ENCODE assay signal across 9 cellular contexts in genomic region chr12:59149995-59150642, GRCh38.
DNase-seq lines count a peak whose midpoint lies in the region; ATAC-seq and TF ChIP-seq lines count a peak whose summit lies in the region.
"Had no signal": no experiment of that assay in that cellular context is flagged by ENCODE, and none has a peak within 500 bp of the region (broad histone marks: within the 10 kb centered on the region; RNA-seq: fewer than 3 reads in every experiment).

No MANE protein-coding gene starts in this region.

- POLR2A ChIA-PET in WTC11 (lab: Charles Lee): no interaction called here

- H3K27ac ChIP-seq in cardiac muscle cell: no peak overlapping the region

- no peak overlapping the region for H3K4me3 ChIP-seq in cardiac muscle cell

- H3K4me1 ChIP-seq in cardiac muscle cell (ENCODE audit: low read depth): no peaks in the 10 kb centered on the region

- DNase-seq in DMS79 treated with DMSO at 0.1 percent for 48 hours (lab: John Stamatoyannopoulos, UW): peak; percentile 44
- DNase-seq in NCI-H226: peak; percentile 63
- DNase-seq in WTC11 (ENCODE audit: low spot score): no peak
- peak; percentile 86 to 91 for DNase-seq in cardiac muscle cell (ENCODE audit: low read depth in 1 of 2, low spot score in 1 of 2)
- no peak for DNase-seq in sciatic nerve (ENCODE audit: low spot score)
- DNase-seq in stimulated activated CD4-positive, alpha-beta T cell treated with anti-CD3 and anti-CD28 coated beads, Interleukin-4, amount 100 ng/mL, for 4 hours: no peak

- no peak overlapping the region for H3K4me3 Mint-ChIP-seq in WTC11
- H3K4me3 Mint-ChIP-seq: activated naive CD8-positive, alpha-beta T cell had no signal

- peaks cover 9% of the 10 kb centered on the region for H3K4me1 Mint-ChIP-seq in WTC11

- peak; percentile 73 for TF ChIP-seq CTCF in WTC11 (IDR thresholded peaks at IDR 0.05)
- TF ChIP-seq CTCF in cardiac muscle cell (IDR thresholded peaks at IDR 0.05; ENCODE audit: low read depth, low read length): peak; percentile 94

- no peaks in the 10 kb centered on the region for H3K27me3 Mint-ChIP-seq in WTC11 (ENCODE audit: low read depth)
- H3K27me3 Mint-ChIP-seq: activated naive CD8-positive, alpha-beta T cell had no signal

- CTCF ChIA-PET in WTC11 (lab: Charles Lee): interaction anchor here (0.6 to 4.2 kb wide), 29 partner anchors 9 to 609 kb away, joined by 3 to 42 read pairs (median 5); no protein-coding TSS in a partner anchor

- H3K36me3 Mint-ChIP-seq in WTC11: peaks cover 5% of the 10 kb centered on the region; the same call in 1 of the 2 replicates
- H3K36me3 Mint-ChIP-seq: activated naive CD8-positive, alpha-beta T cell had no signal

- H3K27me3 ChIP-seq in cardiac muscle cell: no peaks in the 10 kb centered on the region

- peaks cover 5% of the 10 kb centered on the region for H3K9me3 Mint-ChIP-seq in WTC11

- no peaks in the 10 kb centered on the region for H3K9me3 ChIP-seq in cardiac muscle cell (ENCODE audit: low read depth)

- H3K27ac Mint-ChIP-seq in WTC11: no peak overlapping the region
- H3K27ac Mint-ChIP-seq: activated naive CD8-positive, alpha-beta T cell had no signal

- intact Hi-C loops in sciatic nerve (cut with DNase I): no loop called here

- ATAC-seq in GM19455 (IDR thresholded peaks at IDR 0.05; ENCODE audit: unreplicated experiment) (peak; percentile 100), HG03378 (IDR thresholded peaks at IDR 0.05; ENCODE audit: unreplicated experiment) (peak; percentile 100), WTC11 (peak; percentile 94), sciatic nerve (peak; percentile 96)

- H3K36me3 ChIP-seq in cardiac muscle cell: no peaks in the 10 kb centered on the region

TF ChIP-seq in WTC11, 78 proteins besides CTCF, POLR2A, EP300 and RAD21:
- TF ChIP-seq NR1H2 (CRISPR knock-in tag; IDR thresholded peaks at IDR 0.05) (no peak), ETV6 (CRISPR knock-in tag; IDR thresholded peaks at IDR 0.05) (0 out of 2 replicates have a peak, but pooled peaks have one; percentile 46)

Comparison
In these comparisons a context has a peak if more than half of its experiments do, and no peak if none do; other contexts are left out.
1. DNase-seq: peak in DMS79 treated with DMSO at 0.1 percent for 48 hours (single experiment), NCI-H226 (single experiment) and cardiac muscle cell (2 of 2); none in WTC11 (single experiment), sciatic nerve (single experiment) and stimulated activated CD4-positive, alpha-beta T cell treated with anti-CD3 and anti-CD28 coated beads, Interleukin-4, amount 100 ng/mL, for 4 hours (0 of 2).
2. Peak in every context shown above with its lines, with median percentiles within 50 percentile points of each other: ATAC-seq.